ENCODE assay signal across 18 cellular contexts in the genomic region with DNA sequence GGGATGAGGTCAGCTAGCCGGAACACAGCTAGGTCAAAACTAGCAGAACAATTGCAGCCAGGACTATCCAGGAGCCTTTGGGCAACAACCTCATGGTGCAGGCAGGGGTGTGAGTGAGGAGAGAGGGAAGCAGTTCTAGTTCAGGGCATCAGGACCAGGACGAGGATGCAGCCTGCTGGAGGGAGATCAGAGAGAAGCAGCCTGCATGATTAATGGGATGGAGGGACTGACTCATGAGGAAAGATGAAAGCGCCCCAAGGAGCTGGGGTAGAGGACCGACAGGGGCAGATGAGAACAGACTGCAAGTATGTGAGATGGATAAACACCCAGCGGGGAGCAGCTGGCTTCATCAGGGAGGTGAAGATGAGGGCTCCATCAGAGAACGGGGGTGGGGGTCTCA. TPM values are rescaled to one million over a fixed set of nuclear protein-coding genes. Genes with fewer than 3 reads are reported as not detected.
DNase-seq lines count a peak whose midpoint lies in the region; ATAC-seq and TF ChIP-seq lines count a peak whose summit lies in the region.
"Had no signal": no experiment of that assay in that cellular context is flagged by ENCODE, and none has a peak within 500 bp of the region (broad histone marks: within the 10 kb centered on the region; RNA-seq: fewer than 3 reads in every experiment).

No MANE protein-coding gene starts in this region.

- peaks cover 27% of the 10 kb centered on the region for H3F3A ChIP-seq in SK-N-SH (replicated peaks; ENCODE audit: insufficient read depth)

- no peaks in the 10 kb centered on the region for H3K36me3 Mint-ChIP-seq in progenitor cell of endocrine pancreas (ENCODE audit: insufficient read depth)
- H3K36me3 Mint-ChIP-seq: activated naive CD8-positive, alpha-beta T cell treated with anti-CD3 and anti-CD28 coated beads, Interleukin-2, amount 10 ng/mL, durations not matched to agents 7 days and 5 days had no signal

- POLR2A ChIA-PET in SK-N-SH (lab: Yijun Ruan, JAX): no interaction called here

- H3K9ac ChIP-seq in SK-N-SH: no peak overlapping the region
- H3K9ac ChIP-seq: BLaER1 treated with 17β-estradiol and CSF1 and Interleukin-3, amounts not matched to agents 10 nM and 100 nM had no signal

- no peaks in the 10 kb centered on the region for H3K36me3 ChIP-seq in SK-N-SH (replicated peaks in 1 of 2; ENCODE audit: control insufficient read depth in 1 of 2, insufficient read depth in 2 of 2, low read length in 1 of 2)
- H3K36me3 ChIP-seq: BLaER1 treated with 17β-estradiol and CSF1 and Interleukin-3, amounts not matched to agents 10 nM and 100 nM had no signal

- peaks cover 37% of the 10 kb centered on the region for H3K4me1 Mint-ChIP-seq in progenitor cell of endocrine pancreas (ENCODE audit: low read depth)
- H3K4me1 Mint-ChIP-seq: activated naive CD8-positive, alpha-beta T cell treated with anti-CD3 and anti-CD28 coated beads, Interleukin-2, amount 10 ng/mL, durations not matched to agents 7 days and 5 days had no signal

- no peak overlapping the region for H3K27ac Mint-ChIP-seq in progenitor cell of endocrine pancreas
- H3K27ac Mint-ChIP-seq: activated naive CD8-positive, alpha-beta T cell treated with anti-CD3 and anti-CD28 coated beads, Interleukin-2, amount 10 ng/mL, durations not matched to agents 7 days and 5 days had no signal

- H3K4me3 ChIP-seq in SK-N-SH (ENCODE audit: low read depth in 2 of 2, low read length in 1 of 2): no peak overlapping the region
- H3K4me3 ChIP-seq in fibroblast of mammary gland (ENCODE audit: control insufficient read depth, low read depth, low read length): no peak overlapping the region
- H3K4me3 ChIP-seq: BLaER1 treated with 17β-estradiol and CSF1 and Interleukin-3, amounts not matched to agents 10 nM and 100 nM had no signal

- no peaks in the 10 kb centered on the region for H3K79me2 ChIP-seq in SK-N-SH (ENCODE audit: insufficient read depth)

- no peaks in the 10 kb centered on the region for H3K9me3 Mint-ChIP-seq in progenitor cell of endocrine pancreas (ENCODE audit: low read depth)
- H3K9me3 Mint-ChIP-seq: activated naive CD8-positive, alpha-beta T cell treated with anti-CD3 and anti-CD28 coated beads, Interleukin-2, amount 10 ng/mL, durations not matched to agents 7 days and 5 days had no signal

- no peak for ATAC-seq in HG02623 (IDR thresholded peaks at IDR 0.05; ENCODE audit: unreplicated experiment)

- no peaks in the 10 kb centered on the region for H3K9me2 ChIP-seq in SK-N-SH

- peak overlapping the region in 1 of 2 experiments; percentile 43; a peak in 2 of 4 replicates for H3K27ac ChIP-seq in SK-N-SH (ENCODE audit: low read depth in 2 of 2, low read length in 1 of 2)
- H3K27ac ChIP-seq: BLaER1 treated with 17β-estradiol and CSF1 and Interleukin-3, amounts not matched to agents 10 nM and 100 nM had no signal

- peak overlapping the region; percentile 42; the same call in 1 of the 2 replicates for H3K4me2 ChIP-seq in SK-N-SH

- no peaks in the 10 kb centered on the region for H3K27me3 ChIP-seq in SK-N-SH (ENCODE audit: insufficient read depth)

- TF ChIP-seq CTCF in SK-N-SH (IDR thresholded peaks at IDR 0.05) (no peak), fibroblast of mammary gland (conservative IDR thresholded peaks at IDR 0.05; ENCODE audit: control insufficient read depth, insufficient read depth, low read depth, low read length) (no peak), progenitor cell of endocrine pancreas (IDR thresholded peaks at IDR 0.05; ENCODE audit: unreplicated experiment) (no peak)

- peaks cover 7% of the 10 kb centered on the region for H3K27me3 Mint-ChIP-seq in progenitor cell of endocrine pancreas
- H3K27me3 Mint-ChIP-seq: activated naive CD8-positive, alpha-beta T cell treated with anti-CD3 and anti-CD28 coated beads, Interleukin-2, amount 10 ng/mL, durations not matched to agents 7 days and 5 days had no signal

- DNase-seq in EH (ENCODE audit: low read depth) (peak; percentile 95), SK-N-SH (no peak), fibroblast of mammary gland (ENCODE audit: low read depth) (peak; percentile 86), non-pigmented ciliary epithelial cell (ENCODE audit: low read depth) (peak; percentile 83), progenitor cell of endocrine pancreas (ENCODE audit: low spot score, unreplicated experiment) (no peak), NCI-H524 treated with DMSO at 0.1 percent for 48 hours (lab: John Stamatoyannopoulos, UW) (no peak)
- no peak for DNase-seq in activated CD4-positive, alpha-beta T cell treated with anti-CD3 and anti-CD28 coated beads, Interleukin-2, amount 50 U/mL, for 1 hour
- DNase-seq: activated CD4-positive, alpha-beta T cell treated with anti-CD3 and anti-CD28 coated beads for 1 hour; activated naive CD8-positive, alpha-beta T cell treated with anti-CD3 and anti-CD28 coated beads, Interleukin-2, amount 10 ng/mL, durations not matched to agents 7 days and 5 days; Karpas-422; midbrain; NCI-H187; NCI-H526; stimulated activated CD4-positive, alpha-beta T cell treated with anti-CD3 and anti-CD28 coated beads, Interleukin-12 subunit alpha, Interleukin-12 subunit beta, amount 100 ng/mL, for 4 hours; SW 1271 had no signal

- 37% methylated on average over 6 of the region's 6 CpGs for WGBS in SK-N-SH (ENCODE audit: low lambda C conversion rate)

- no peaks in the 10 kb centered on the region for H4K20me1 ChIP-seq in SK-N-SH (ENCODE audit: insufficient read depth)
- H4K20me1 ChIP-seq: BLaER1 treated with 17β-estradiol and CSF1 and Interleukin-3, amounts not matched to agents 10 nM and 100 nM had no signal

- CTCF ChIA-PET in SK-N-SH (lab: Yijun Ruan, JAX): no interaction called here

- H3K9me3 ChIP-seq in SK-N-SH: no peaks in the 10 kb centered on the region
- H3K9me3 ChIP-seq: BLaER1 treated with 17β-estradiol and CSF1 and Interleukin-3, amounts not matched to agents 10 nM and 100 nM had no signal

- TF ChIP-seq RAD21 in SK-N-SH (IDR thresholded peaks at IDR 0.05; ENCODE audit: low read length): no peak

- H2AFZ ChIP-seq in SK-N-SH (ENCODE audit: low read depth): no peak overlapping the region

- H3K4me3 Mint-ChIP-seq in progenitor cell of endocrine pancreas (ENCODE audit: low read depth): no peak overlapping the region
- H3K4me3 Mint-ChIP-seq: activated naive CD8-positive, alpha-beta T cell treated with anti-CD3 and anti-CD28 coated beads, Interleukin-2, amount 10 ng/mL, durations not matched to agents 7 days and 5 days had no signal

- H3K4me1 ChIP-seq in SK-N-SH (ENCODE audit: control insufficient read depth in 1 of 2, insufficient read depth in 2 of 2, low read depth in 1 of 2, low read length in 1 of 2): peaks cover 0 to 28% of the 10 kb centered on the region in 2 experiments; a peak in 3 of 4 replicates

- peak in 1 of 2 experiments; percentile 57; a peak in 1 of 4 replicates for TF ChIP-seq EP300 in SK-N-SH (IDR thresholded peaks at IDR 0.05; ENCODE audit: borderline replicate concordance in 1 of 2, low read depth in 1 of 2, low read length in 1 of 2)

TF ChIP-seq in SK-N-SH, 30 proteins besides CTCF, POLR2A, EP300 and RAD21 (continues in another document):
- TF ChIP-seq IRF3 (IDR thresholded peaks at IDR 0.05; ENCODE audit: low read depth, low read length): no peak
- TF ChIP-seq CHD2 (IDR thresholded peaks at IDR 0.05; ENCODE audit: low read length, partially characterized antibody): no peak
- no peak for TF ChIP-seq ZBTB33 (IDR thresholded peaks at IDR 0.05; ENCODE audit: borderline replicate concordance, low read depth)
- TF ChIP-seq TCF12 (IDR thresholded peaks at IDR 0.05): peak; percentile 66
- no peak for TF ChIP-seq TAF1 (IDR thresholded peaks at IDR 0.05; ENCODE audit: borderline replicate concordance, low read depth, low read length)
- TF ChIP-seq YY1 (IDR thresholded peaks at IDR 0.05; ENCODE audit: low read depth): no peak
- TF ChIP-seq TEAD4 (IDR thresholded peaks at IDR 0.05; ENCODE audit: borderline replicate concordance, insufficient read depth): no peak
- no peak for TF ChIP-seq NRF1 (IDR thresholded peaks at IDR 0.05; ENCODE audit: low read depth, low read length)
- peak; percentile 48; the same call in 1 of the 2 replicates for TF ChIP-seq NFIC (IDR thresholded peaks at IDR 0.05; ENCODE audit: borderline replicate concordance)
- no peak for TF ChIP-seq POLR2AphosphoS5 (IDR thresholded peaks at IDR 0.05; ENCODE audit: low read depth, low read length)
- no peak for TF ChIP-seq EZH2phosphoT487 (IDR thresholded peaks at IDR 0.05; ENCODE audit: borderline replicate concordance, low read depth)
- TF ChIP-seq ELF1 (IDR thresholded peaks at IDR 0.05): no peak
- no peak for TF ChIP-seq RFX5 (IDR thresholded peaks at IDR 0.05; ENCODE audit: low read length)

RNA-seq across cellular contexts. Expression of gene LRTM1, which starts 37.9 kb away (rescaled TPM):
- 0.03 TPM in 1 of 2 replicates, not detected in the other for polyA plus RNA-seq in SK-N-SH (2012; rRNA removed)
- not detected in 2 replicates for polyA plus RNA-seq in SK-N-SH (2012; cell fraction: cytosol; rRNA removed)
- not detected in 2 replicates for polyA plus RNA-seq in SK-N-SH (2012; cell fraction: nucleus; rRNA removed)
- total RNA-seq in progenitor cell of endocrine pancreas: not detected in 2 replicates
- total RNA-seq: activated naive CD8-positive, alpha-beta T cell treated with anti-CD3 and anti-CD28 coated beads, Interleukin-2, amount 10 ng/mL, durations not matched to agents 7 days and 5 days; osteocyte had no signal

Comparison
In these comparisons a context has a peak if more than half of its experiments do, and no peak if none do; other contexts are left out.
1. DNase-seq: peak in EH (single experiment), fibroblast of mammary gland (single experiment) and non-pigmented ciliary epithelial cell (single experiment); none in SK-N-SH (single experiment), activated CD4-positive, alpha-beta T cell treated with anti-CD3 and anti-CD28 coated beads, Interleukin-2, amount 50 U/mL, for 1 hour (single experiment), progenitor cell of endocrine pancreas (single experiment) and NCI-H524 treated with DMSO at 0.1 percent for 48 hours (single experiment).